In genomic region chr5:77850536-77851228, GRCh38 we compare ENCODE assay signal across 9 cellular contexts.
A peak's percentile ranks its signal among the peaks of the same experiment; 100 is the strongest.
DNase-seq lines count a peak whose midpoint lies in the region; ATAC-seq, FAIRE-seq and TF ChIP-seq lines count a peak whose summit lies in the region.
"Had no signal": no experiment of that assay in that cellular context is flagged by ENCODE, and none has a peak within 500 bp of the region (broad histone marks: within the 10 kb centered on the region; RNA-seq: fewer than 3 reads in every experiment).

No MANE protein-coding gene starts in this region.

- no peak overlapping the region for H3K27ac Mint-ChIP-seq in activated T-helper 1 cell treated with anti-CD3 and anti-CD28 coated beads, Interleukin-12 subunit alpha, Interleukin-12 subunit beta, Interleukin-2, Interleukin-4 antibody, amounts not matched to agents 30 ng/mL and 10 ng/mL and 1 ng/mL, durations not matched to agents 14 hours and 24 hours and 36 hours

- H3K9ac ChIP-seq in iPS-15b (ENCODE audit: low read depth, low read length): no peak overlapping the region

- H3K36me3 ChIP-seq in iPS-15b (ENCODE audit: control insufficient read depth, insufficient read depth, low read length) (no peaks in the 10 kb centered on the region), gastrocnemius medialis (no peaks in the 10 kb centered on the region)

- no peak for DNase-seq in GM12891 (ENCODE audit: insufficient read length, low spot score)
- DNase-seq in activated T-helper 1 cell treated with anti-CD3 and anti-CD28 coated beads, Interleukin-12 subunit alpha, Interleukin-12 subunit beta, Interleukin-2, Interleukin-4 antibody, amounts not matched to agents 30 ng/mL and 10 ng/mL and 1 ng/mL, durations not matched to agents 14 hours and 24 hours and 36 hours (ENCODE audit: low spot score): no peak
- DNase-seq in gastrocnemius medialis: no peak

- peak; percentile 50 for FAIRE-seq in GM12891 (lab: Jason Lieb, UNC)

- H3K9me3 ChIP-seq in iPS-15b (ENCODE audit: control insufficient read depth, insufficient read depth, low read length) (no peaks in the 10 kb centered on the region), gastrocnemius medialis (no peaks in the 10 kb centered on the region)

- TF ChIP-seq POLR2A in GM12891 (IDR thresholded peaks at IDR 0.05; ENCODE audit: low read depth, low read length) (no peak), gastrocnemius medialis (IDR thresholded peaks at IDR 0.05) (no peak)

- in situ Hi-C loops in gastrocnemius medialis (cut with MboI; ENCODE audit: low sequenced_read_pairs in 4 of 4): no loop called here

- peaks cover 16% of the 10 kb centered on the region for H3K4me1 Mint-ChIP-seq in activated T-helper 1 cell treated with anti-CD3 and anti-CD28 coated beads, Interleukin-12 subunit alpha, Interleukin-12 subunit beta, Interleukin-2, Interleukin-4 antibody, amounts not matched to agents 30 ng/mL and 10 ng/mL and 1 ng/mL, durations not matched to agents 14 hours and 24 hours and 36 hours (ENCODE audit: low read depth)

- peak overlapping the region; percentile 60 for H3K4me3 Mint-ChIP-seq in activated T-helper 1 cell treated with anti-CD3 and anti-CD28 coated beads, Interleukin-12 subunit alpha, Interleukin-12 subunit beta, Interleukin-2, Interleukin-4 antibody, amounts not matched to agents 30 ng/mL and 10 ng/mL and 1 ng/mL, durations not matched to agents 14 hours and 24 hours and 36 hours

- H3K9me3 Mint-ChIP-seq in activated T-helper 1 cell treated with anti-CD3 and anti-CD28 coated beads, Interleukin-12 subunit alpha, Interleukin-12 subunit beta, Interleukin-2, Interleukin-4 antibody, amounts not matched to agents 30 ng/mL and 10 ng/mL and 1 ng/mL, durations not matched to agents 14 hours and 24 hours and 36 hours: no peaks in the 10 kb centered on the region

- H3K27me3 ChIP-seq in iPS-15b (ENCODE audit: control insufficient read depth, insufficient read depth, low read length) (peaks cover 96% of the 10 kb centered on the region), gastrocnemius medialis (peaks cover 2 to 19% (median 4%) of the 10 kb centered on the region in 3 donors)

- no peak overlapping the region for H3K27ac ChIP-seq in gastrocnemius medialis

- H3K4me3 ChIP-seq in iPS-15b (ENCODE audit: low read depth, low read length) (peak overlapping the region; percentile 63), gastrocnemius medialis (peak overlapping the region; percentile 57 to 76 (median 62))

- intact Hi-C loops in activated T-helper 1 cell treated with anti-CD3 and anti-CD28 coated beads, Interleukin-12 subunit alpha, Interleukin-12 subunit beta, Interleukin-2, Interleukin-4 antibody, amounts not matched to agents 30 ng/mL and 10 ng/mL and 1 ng/mL, durations not matched to agents 14 hours and 24 hours and 36 hours (cut with micrococcal nuclease): no loop called here
- intact Hi-C loops in gastrocnemius medialis (cut with DNase I; ENCODE audit: low total_unique reads): no loop called here

- no peak for TF ChIP-seq CTCF in gastrocnemius medialis (IDR thresholded peaks at IDR 0.05 in 4 of 5, conservative IDR thresholded peaks at IDR 0.05 in 1 of 5)

- no peak for ATAC-seq in gastrocnemius medialis
- ATAC-seq in GM21423 (IDR thresholded peaks at IDR 0.05; ENCODE audit: unreplicated experiment): no peak
- no peak for ATAC-seq in HG03025 (IDR thresholded peaks at IDR 0.05; ENCODE audit: low FRiP score, unreplicated experiment)
- ATAC-seq in HG03196 (IDR thresholded peaks at IDR 0.05; ENCODE audit: unreplicated experiment): no peak
- ATAC-seq in GM19035 (IDR thresholded peaks at IDR 0.05; ENCODE audit: unreplicated experiment): no peak
- ATAC-seq: Panc1 had no signal

- peaks cover 61% of the 10 kb centered on the region for H3K27me3 Mint-ChIP-seq in activated T-helper 1 cell treated with anti-CD3 and anti-CD28 coated beads, Interleukin-12 subunit alpha, Interleukin-12 subunit beta, Interleukin-2, Interleukin-4 antibody, amounts not matched to agents 30 ng/mL and 10 ng/mL and 1 ng/mL, durations not matched to agents 14 hours and 24 hours and 36 hours (ENCODE audit: insufficient read depth)

- H3K4me1 ChIP-seq in iPS-15b (ENCODE audit: control insufficient read depth, insufficient read depth, low read length) (peaks cover 19% of the 10 kb centered on the region), gastrocnemius medialis (peaks cover 0 to 7% of the 10 kb centered on the region in 2 donors)

- no peaks in the 10 kb centered on the region for H3K36me3 Mint-ChIP-seq in activated T-helper 1 cell treated with anti-CD3 and anti-CD28 coated beads, Interleukin-12 subunit alpha, Interleukin-12 subunit beta, Interleukin-2, Interleukin-4 antibody, amounts not matched to agents 30 ng/mL and 10 ng/mL and 1 ng/mL, durations not matched to agents 14 hours and 24 hours and 36 hours (ENCODE audit: low read depth)

TF ChIP-seq in GM12891, 5 proteins besides CTCF, POLR2A, EP300 and RAD21:
- TF ChIP-seq PAX5 (IDR thresholded peaks at IDR 0.05; ENCODE audit: insufficient read depth, low read length, severe bottlenecking) (no peak), SPI1 (IDR thresholded peaks at IDR 0.05; ENCODE audit: low read depth, low read length) (no peak), TAF1 (IDR thresholded peaks at IDR 0.05; ENCODE audit: low read depth, low read length) (no peak), POLR2AphosphoS5 (IDR thresholded peaks at IDR 0.05; ENCODE audit: low read depth, low read length) (no peak)
